25 cellular contexts compared by ENCODE assay signal in the genomic region with DNA sequence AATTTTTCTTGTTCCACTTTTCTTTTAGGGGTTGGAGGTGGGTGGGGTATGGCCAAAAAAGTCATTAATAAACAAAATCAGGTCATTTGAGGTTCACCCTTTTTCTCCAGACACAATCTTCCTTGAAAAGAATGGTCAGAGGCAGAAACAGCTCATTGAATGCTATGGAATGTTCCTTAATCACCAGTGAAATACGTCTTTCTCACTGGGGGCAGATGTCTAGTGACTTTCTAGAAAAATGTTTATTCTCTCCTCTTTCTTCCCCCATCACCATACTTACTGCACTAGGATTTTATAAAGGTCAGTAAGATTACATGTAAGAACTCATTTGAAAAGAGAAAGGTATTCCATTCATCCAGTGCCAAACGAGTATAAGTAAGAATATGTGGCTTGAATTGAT.
"Had no signal": no experiment of that assay in that cellular context is flagged by ENCODE, and none has a peak within 500 bp of the region (broad histone marks: within the 10 kb centered on the region; RNA-seq: fewer than 3 reads in every experiment).

No MANE protein-coding gene starts in this region.

- H3K4me1 ChIP-seq: colonic mucosa, lower lobe of right lung had no signal

- DNase-seq: activated CD4-positive, alpha-beta T cell treated with anti-CD3 and anti-CD28 coated beads for 48 hours; activated CD4-positive, alpha-beta T cell treated with anti-CD3 and anti-CD28 coated beads, Interleukin-2, amount 50 U/mL, for 48 hours; activated CD8-positive, alpha-beta memory T cell treated with anti-CD3 and anti-CD28 coated beads for 24 hours; activated effector memory CD4-positive, alpha-beta T cell treated with Interleukin-2 at 50 U/mL for 16 hours; activated naive CD4-positive, alpha-beta T cell treated with Interleukin-2 at 50 U/mL for 16 hours; cerebellar nuclear complex; colonic mucosa; effector CD8-positive, alpha-beta T cell; kidney; lower lobe of right lung; mesendoderm; posterior cingulate gyrus; stimulated activated CD4-positive, alpha-beta T cell treated with anti-CD3 and anti-CD28 coated beads, Interleukin-15, amount 100 ng/mL, for 24 hours; stimulated activated naive CD4-positive, alpha-beta T cell; testis; transverse colon; WERI-Rb-1 had no signal

- H3K4me3 ChIP-seq: ascending aorta, colonic mucosa, gastroesophageal sphincter, hepatocyte, lower lobe of right lung, mucosa of descending colon, testis, transverse colon had no signal

- FAIRE-seq: endometrium, kidney, urothelium cell line had no signal

- H3K27ac ChIP-seq: colonic mucosa, gastroesophageal sphincter, hepatocyte, lower lobe of right lung, testis, transverse colon, WERI-Rb-1 had no signal

- H3K4me2 ChIP-seq: hepatocyte had no signal

- H3K79me2 ChIP-seq: hepatocyte had no signal

- ATAC-seq: activated CD4-positive, CD25-positive, alpha-beta regulatory T cell treated with anti-CD3 and anti-CD28 coated beads, Interleukin-2, amount 50 U/mL, for 24 hours; gastroesophageal sphincter; lower lobe of right lung; natural killer cell treated with Interleukin-12 subunit alpha and Interleukin-12 subunit beta and Interleukin-15 and Interleukin-18, amount 100 ng/mL, for 72 hours had no signal

- H3K36me3 ChIP-seq: colonic mucosa had no signal

- H3K27me3 ChIP-seq: ascending aorta, colonic mucosa, gastroesophageal sphincter, hepatocyte, testis, transverse colon had no signal

- H3K9me3 ChIP-seq: ascending aorta, colonic mucosa, gastroesophageal sphincter, lower lobe of right lung, mucosa of descending colon, testis, transverse colon had no signal

- H2AFZ ChIP-seq: hepatocyte had no signal
